In genomic region chr7:73447121-73447520, GRCh38 we compare ENCODE assay signal across 17 cellular contexts.
"Had no signal": no experiment of that assay in that cellular context is flagged by ENCODE, and none has a peak within 500 bp of the region (broad histone marks: within the 10 kb centered on the region; RNA-seq: fewer than 3 reads in every experiment).

No MANE protein-coding gene starts in this region.

- H3K27ac ChIP-seq: ascending aorta, coronary artery, gastroesophageal sphincter, left ventricle myocardium inferior, sigmoid colon, SJSA1, thyroid gland, upper lobe of right lung had no signal

- H3K27ac Mint-ChIP-seq: activated naive CD4-positive, alpha-beta T cell treated with anti-CD3 and anti-CD28 coated beads, Interleukin-2, amount 10 ng/mL, durations not matched to agents 7 days and 5 days; endodermal cell; stimulated activated naive B cell treated with anti-CD40 and anti-IgM and Interleukin-4, amounts not matched to agents 10 μg/mL and 1 μg/mL and 100 μg/mL, for 72 hours had no signal

- ATAC-seq: gastroesophageal sphincter; stimulated activated naive B cell treated with anti-CD40 and anti-IgM and Interleukin-4, amounts not matched to agents 10 μg/mL and 1 μg/mL and 100 μg/mL, for 72 hours; upper lobe of right lung had no signal

- H3K4me1 Mint-ChIP-seq: endodermal cell had no signal

- H3K9me3 Mint-ChIP-seq: activated naive CD4-positive, alpha-beta T cell treated with anti-CD3 and anti-CD28 coated beads, Interleukin-2, amount 10 ng/mL, durations not matched to agents 7 days and 5 days; endodermal cell; stimulated activated naive B cell treated with anti-CD40 and anti-IgM and Interleukin-4, amounts not matched to agents 10 μg/mL and 1 μg/mL and 100 μg/mL, for 72 hours had no signal

- DNase-seq: activated CD4-positive, alpha-beta T cell treated with anti-CD3 and anti-CD28 coated beads for 1 hour; activated naive CD4-positive, alpha-beta T cell treated with anti-CD3 and anti-CD28 coated beads, Interleukin-2, amount 10 ng/mL, durations not matched to agents 7 days and 5 days; endodermal cell; left ventricle myocardium inferior; occipital lobe; retina; sigmoid colon; stimulated activated CD4-positive, alpha-beta T cell treated with anti-CD3 and anti-CD28 coated beads, Interleukin-15, amount 100 ng/mL, for 24 hours; stimulated activated naive B cell treated with anti-CD40 and anti-IgM and Interleukin-4, amounts not matched to agents 10 μg/mL and 1 μg/mL and 100 μg/mL, for 72 hours; T-helper 1 cell; thyroid gland; upper lobe of right lung had no signal

- H3K4me1 ChIP-seq: ascending aorta, SJSA1, thyroid gland had no signal

- H3K4me3 Mint-ChIP-seq: activated naive CD4-positive, alpha-beta T cell treated with anti-CD3 and anti-CD28 coated beads, Interleukin-2, amount 10 ng/mL, durations not matched to agents 7 days and 5 days; endodermal cell; stimulated activated naive B cell treated with anti-CD40 and anti-IgM and Interleukin-4, amounts not matched to agents 10 μg/mL and 1 μg/mL and 100 μg/mL, for 72 hours had no signal

- H3K4me3 ChIP-seq: ascending aorta, coronary artery, gastroesophageal sphincter, left ventricle myocardium inferior, sigmoid colon, SJSA1, smooth muscle cell, thyroid gland, upper lobe of right lung had no signal

- H3K9me3 ChIP-seq: ascending aorta, gastroesophageal sphincter, left ventricle myocardium inferior, sigmoid colon, SJSA1, thyroid gland, upper lobe of right lung had no signal

- H3K27me3 ChIP-seq: ascending aorta, gastroesophageal sphincter, sigmoid colon, SJSA1, thyroid gland, upper lobe of right lung had no signal

- H3K27me3 Mint-ChIP-seq: activated naive CD4-positive, alpha-beta T cell treated with anti-CD3 and anti-CD28 coated beads, Interleukin-2, amount 10 ng/mL, durations not matched to agents 7 days and 5 days; stimulated activated naive B cell treated with anti-CD40 and anti-IgM and Interleukin-4, amounts not matched to agents 10 μg/mL and 1 μg/mL and 100 μg/mL, for 72 hours had no signal
